8 cellular contexts compared by ENCODE assay signal in genomic region chr10:48604408-48605263, GRCh38. TPM values are rescaled to one million over a fixed set of nuclear protein-coding genes. Genes with fewer than 3 reads are reported as not detected.
A peak's percentile ranks its signal among the peaks of the same experiment; 100 is the strongest.
DNase-seq lines count a peak whose midpoint lies in the region; ATAC-seq and TF ChIP-seq lines count a peak whose summit lies in the region.

TSS of gene ARHGAP22 (minus strand) at chr10:48605073. CDS start at chr10:48604796, 277 bp downstream.

- intact Hi-C loops in activated T-helper 2 cell treated with anti-CD3 and anti-CD28 coated beads, Interferon-gamma antibody, Interleukin-2, Interleukin-4, amounts not matched to agents 10 μg/mL and 5 μg/mL and 100 μg/mL, durations not matched to agents 14 hours and 24 hours and 36 hours (cut with micrococcal nuclease), result loop anchor here (5.0 kb wide), 1 partner anchor 53 kb away; no protein-coding TSS in a partner anchor

- TF ChIP-seq RAD21 in Ishikawa (IDR thresholded peaks at IDR 0.05; ENCODE audit: low read depth), result no peak

- no peak within 1 kb of the TSS for H3K27ac Mint-ChIP-seq in chondrocyte (ENCODE audit: unreplicated experiment)
- H3K27ac Mint-ChIP-seq in stimulated activated memory B cell treated with anti-CD40 and anti-IgM and Interleukin-4, amounts not matched to agents 10 μg/mL and 1 μg/mL and 100 μg/mL, for 72 hours, result peak within 1 kb of the TSS; percentile 52
- no peak within 1 kb of the TSS for H3K27ac Mint-ChIP-seq in activated T-helper 2 cell treated with anti-CD3 and anti-CD28 coated beads, Interferon-gamma antibody, Interleukin-2, Interleukin-4, amounts not matched to agents 10 μg/mL and 5 μg/mL and 100 μg/mL, durations not matched to agents 14 hours and 24 hours and 36 hours

- no peaks in the 10 kb centered on the region for H3K36me3 Mint-ChIP-seq in chondrocyte (ENCODE audit: low read depth)
- H3K36me3 Mint-ChIP-seq in stimulated activated memory B cell treated with anti-CD40 and anti-IgM and Interleukin-4, amounts not matched to agents 10 μg/mL and 1 μg/mL and 100 μg/mL, for 72 hours, result no peaks in the 10 kb centered on the region
- no peaks in the 10 kb centered on the region for H3K36me3 Mint-ChIP-seq in activated T-helper 2 cell treated with anti-CD3 and anti-CD28 coated beads, Interferon-gamma antibody, Interleukin-2, Interleukin-4, amounts not matched to agents 10 μg/mL and 5 μg/mL and 100 μg/mL, durations not matched to agents 14 hours and 24 hours and 36 hours (ENCODE audit: low read depth)

- no peak for DNase-seq in chondrocyte (ENCODE audit: low spot score)
- peak; percentile 13 for DNase-seq in kidney glomerular epithelial cell (lab: John Stamatoyannopoulos, UW)
- no peak for DNase-seq in 8988T
- no peak for DNase-seq in NCI-H1436 treated with DMSO at 0.1 percent for 48 hours (lab: John Stamatoyannopoulos, UW)
- DNase-seq in activated T-helper 2 cell treated with anti-CD3 and anti-CD28 coated beads, Interferon-gamma antibody, Interleukin-2, Interleukin-4, amounts not matched to agents 10 μg/mL and 5 μg/mL and 100 μg/mL, durations not matched to agents 14 hours and 24 hours and 36 hours (ENCODE audit: low spot score), result no peak

- TF ChIP-seq CTCF in chondrocyte (IDR thresholded peaks at IDR 0.05), result no peak

- H3K4me1 Mint-ChIP-seq in chondrocyte (ENCODE audit: low read depth), result peaks cover 42% of the 10 kb centered on the region
- peaks cover 31% of the 10 kb centered on the region for H3K4me1 Mint-ChIP-seq in stimulated activated memory B cell treated with anti-CD40 and anti-IgM and Interleukin-4, amounts not matched to agents 10 μg/mL and 1 μg/mL and 100 μg/mL, for 72 hours
- H3K4me1 Mint-ChIP-seq in activated T-helper 2 cell treated with anti-CD3 and anti-CD28 coated beads, Interferon-gamma antibody, Interleukin-2, Interleukin-4, amounts not matched to agents 10 μg/mL and 5 μg/mL and 100 μg/mL, durations not matched to agents 14 hours and 24 hours and 36 hours (ENCODE audit: low read depth), result no peaks in the 10 kb centered on the region

- TF ChIP-seq EP300 in Ishikawa (IDR thresholded peaks at IDR 0.05; ENCODE audit: borderline replicate concordance), result no peak

- H3K27me3 Mint-ChIP-seq in chondrocyte (ENCODE audit: low read depth), result no peaks in the 10 kb centered on the region
- H3K27me3 Mint-ChIP-seq in stimulated activated memory B cell treated with anti-CD40 and anti-IgM and Interleukin-4, amounts not matched to agents 10 μg/mL and 1 μg/mL and 100 μg/mL, for 72 hours, result peaks cover 34% of the 10 kb centered on the region
- peaks cover 27% of the 10 kb centered on the region for H3K27me3 Mint-ChIP-seq in activated T-helper 2 cell treated with anti-CD3 and anti-CD28 coated beads, Interferon-gamma antibody, Interleukin-2, Interleukin-4, amounts not matched to agents 10 μg/mL and 5 μg/mL and 100 μg/mL, durations not matched to agents 14 hours and 24 hours and 36 hours (ENCODE audit: low read depth)

- peak; percentile 65 for ATAC-seq in GM18502 (IDR thresholded peaks at IDR 0.05; ENCODE audit: poor library complexity, unreplicated experiment)
- ATAC-seq in stimulated activated memory B cell treated with anti-CD40 and anti-IgM and Interleukin-4, amounts not matched to agents 10 μg/mL and 1 μg/mL and 100 μg/mL, for 72 hours, result peak; percentile 80

- peak within 1 kb of the TSS; percentile 82 for H3K4me3 Mint-ChIP-seq in chondrocyte (ENCODE audit: unreplicated experiment)
- peak within 1 kb of the TSS; percentile 79 for H3K4me3 Mint-ChIP-seq in stimulated activated memory B cell treated with anti-CD40 and anti-IgM and Interleukin-4, amounts not matched to agents 10 μg/mL and 1 μg/mL and 100 μg/mL, for 72 hours
- H3K4me3 Mint-ChIP-seq in activated T-helper 2 cell treated with anti-CD3 and anti-CD28 coated beads, Interferon-gamma antibody, Interleukin-2, Interleukin-4, amounts not matched to agents 10 μg/mL and 5 μg/mL and 100 μg/mL, durations not matched to agents 14 hours and 24 hours and 36 hours (ENCODE audit: low read depth), result no peak within 1 kb of the TSS

- no peaks in the 10 kb centered on the region for H3K9me3 Mint-ChIP-seq in chondrocyte (ENCODE audit: low read depth)
- H3K9me3 Mint-ChIP-seq in stimulated activated memory B cell treated with anti-CD40 and anti-IgM and Interleukin-4, amounts not matched to agents 10 μg/mL and 1 μg/mL and 100 μg/mL, for 72 hours, result no peaks in the 10 kb centered on the region
- no peaks in the 10 kb centered on the region for H3K9me3 Mint-ChIP-seq in activated T-helper 2 cell treated with anti-CD3 and anti-CD28 coated beads, Interferon-gamma antibody, Interleukin-2, Interleukin-4, amounts not matched to agents 10 μg/mL and 5 μg/mL and 100 μg/mL, durations not matched to agents 14 hours and 24 hours and 36 hours

TF ChIP-seq in Ishikawa, 13 proteins besides CTCF, POLR2A, EP300 and RAD21:
- TF ChIP-seq TAF1 (IDR thresholded peaks at IDR 0.05; ENCODE audit: low read depth), result no peak
- TF ChIP-seq TCF12 (IDR thresholded peaks at IDR 0.05; ENCODE audit: low read depth), result no peak
- no peak for TF ChIP-seq ZBTB7A (IDR thresholded peaks at IDR 0.05; ENCODE audit: low read depth)
- TF ChIP-seq YY1 (IDR thresholded peaks at IDR 0.05; ENCODE audit: low read depth), result no peak
- no peak for TF ChIP-seq NFIC (IDR thresholded peaks at IDR 0.05)
- TF ChIP-seq FOXM1 (IDR thresholded peaks at IDR 0.05; ENCODE audit: borderline replicate concordance, low read depth), result no peak
- TF ChIP-seq CREB1 (IDR thresholded peaks at IDR 0.05; ENCODE audit: low read depth), result no peak
- no peak for TF ChIP-seq TEAD4 (IDR thresholded peaks at IDR 0.05)
- TF ChIP-seq REST (IDR thresholded peaks at IDR 0.05; ENCODE audit: low read depth), result no peak
- TF ChIP-seq MAX (IDR thresholded peaks at IDR 0.05), result peak; percentile 94
- peak; percentile 49; the same call in 1 of the 2 replicates for TF ChIP-seq USF1 (IDR thresholded peaks at IDR 0.05)
- no peak for TF ChIP-seq CEBPB (IDR thresholded peaks at IDR 0.05)
TF ChIP-seq in Ishikawa: peak in this region for 2.

RNA-seq across cellular contexts. Expression of gene ARHGAP22, which starts in this region (rescaled TPM):
- total RNA-seq in chondrocyte, result 0.94 to 8.8 TPM (median 7.1 TPM) in 3 replicates
- total RNA-seq in activated T-helper 2 cell treated with anti-CD3 and anti-CD28 coated beads, Interferon-gamma antibody, Interleukin-2, Interleukin-4, amounts not matched to agents 10 μg/mL and 5 μg/mL and 100 μg/mL, durations not matched to agents 14 hours and 24 hours and 36 hours, result 0.18 and 0.43 TPM in 2 replicates
